ENCODE assay signal across 21 cellular contexts in the genomic region with DNA sequence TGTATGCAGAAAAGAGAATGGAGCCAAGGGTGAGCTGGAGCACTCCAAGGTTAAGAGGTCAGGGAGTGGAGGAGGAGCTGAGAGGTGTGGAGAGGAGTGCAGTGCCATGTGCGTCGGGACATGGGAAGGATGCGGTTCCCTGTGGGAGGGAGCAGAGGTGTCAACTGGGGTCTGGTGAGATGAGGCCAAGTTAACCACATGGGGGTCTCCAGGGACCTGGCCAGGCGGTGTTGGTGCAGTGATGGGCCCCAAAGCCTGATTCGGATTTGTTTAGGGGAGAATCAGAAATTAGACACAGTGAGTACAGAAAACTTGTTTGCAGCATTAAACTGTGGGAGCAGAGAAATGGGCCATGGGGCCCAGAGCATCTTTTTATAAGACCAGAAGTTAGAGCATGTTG.
"Had no signal": no experiment of that assay in that cellular context is flagged by ENCODE, and none has a peak within 500 bp of the region (broad histone marks: within the 10 kb centered on the region; RNA-seq: fewer than 3 reads in every experiment).

No MANE protein-coding gene starts in this region.

- H3K4me1 Mint-ChIP-seq: natural killer cell had no signal

- H3K79me2 ChIP-seq: hepatocyte had no signal

- H3K4me3 ChIP-seq: coronary artery, hepatocyte, mucosa of descending colon, neural progenitor cell, ovary, right atrium auricular region, stomach had no signal

- H3K36me3 Mint-ChIP-seq: natural killer cell, neural progenitor cell had no signal

- H3K4me2 ChIP-seq: hepatocyte, neural progenitor cell had no signal

- H3K4me1 ChIP-seq: foreskin keratinocyte, neural progenitor cell had no signal

- H3K4me3 Mint-ChIP-seq: endodermal cell, natural killer cell, neural progenitor cell had no signal

- ATAC-seq: foreskin keratinocyte, left colon, mucosa of descending colon, natural killer cell had no signal

- H3K36me3 ChIP-seq: neural progenitor cell, ovary, right atrium auricular region, stomach had no signal

- H2AFZ ChIP-seq: hepatocyte, neural progenitor cell had no signal

- H3K27me3 ChIP-seq: foreskin keratinocyte, hepatocyte, neural progenitor cell, ovary, right atrium auricular region, stomach had no signal

- H3K9ac ChIP-seq: neural progenitor cell had no signal

- H3K27ac Mint-ChIP-seq: endodermal cell, natural killer cell, neural progenitor cell had no signal

- H3K27ac ChIP-seq: foreskin keratinocyte, hepatocyte, neural progenitor cell, ovary, stomach had no signal

- DNase-seq: effector CD4-positive, alpha-beta T cell; endodermal cell; erythroblast; foreskin keratinocyte; kidney; left colon; mammary epithelial cell; mucosa of descending colon; natural killer cell; nucleus accumbens; ovary; small intestine; stimulated activated CD4-positive, alpha-beta T cell treated with anti-CD3 and anti-CD28 coated beads, Interleukin-12 subunit alpha, Interleukin-12 subunit beta, amount 100 ng/mL, for 4 hours; stimulated activated naive CD4-positive, alpha-beta T cell; stomach; substantia nigra had no signal

- FAIRE-seq: endothelial cell of umbilical vein, kidney, small intestine had no signal

- H3K9me3 ChIP-seq: mucosa of descending colon, ovary, right atrium auricular region, stomach had no signal
